ENCODE assay signal across 26 cellular contexts in genomic region chr10:30828227-30828626, GRCh38.
"Had no signal": no experiment of that assay in that cellular context is flagged by ENCODE, and none has a peak within 500 bp of the region (broad histone marks: within the 10 kb centered on the region; RNA-seq: fewer than 3 reads in every experiment).

No MANE protein-coding gene starts in this region.

- H3K27ac ChIP-seq: body of pancreas, cardiac muscle cell, parathyroid adenoma, psoas muscle, skin epidermis, thoracic aorta had no signal

- H3K36me3 Mint-ChIP-seq: activated CD8-positive, alpha-beta memory T cell treated with anti-CD3 and anti-CD28 coated beads, Interleukin-2, amount 10 ng/mL, durations not matched to agents 7 days and 5 days; activated naive CD4-positive, alpha-beta T cell treated with anti-CD3 and anti-CD28 coated beads, Interleukin-2, amount 50 U/mL, for 72 hours; mesothelial cell of epicardium; naive B cell; stimulated activated effector memory CD8-positive, alpha-beta T cell treated with anti-CD3 and anti-CD28 coated beads, Interleukin-12 subunit alpha, Interleukin-12 subunit beta, amount 100 ng/mL, for 72 hours had no signal

- ATAC-seq: activated CD4-positive, alpha-beta T cell treated with anti-CD3 and anti-CD28 coated beads for 36 hours; activated CD8-positive, alpha-beta memory T cell treated with anti-CD3 and anti-CD28 coated beads, Interleukin-2, amount 10 ng/mL, durations not matched to agents 7 days and 5 days; activated CD8-positive, alpha-beta T cell treated with anti-CD3 and anti-CD28 coated beads, Interleukin-2, amount 10 ng/mL, durations not matched to agents 7 days and 5 days; activated naive CD4-positive, alpha-beta T cell treated with anti-CD3 and anti-CD28 coated beads, Interleukin-2, amount 50 U/mL, for 72 hours; activated T-cell treated with anti-CD3 and anti-CD28 coated beads, Interleukin-2, amount 50 U/mL, for 72 hours; body of pancreas; esophagus mucosa; stimulated activated effector memory CD8-positive, alpha-beta T cell treated with anti-CD3 and anti-CD28 coated beads, Interleukin-12 subunit alpha, Interleukin-12 subunit beta, amount 100 ng/mL, for 72 hours had no signal

- H3K27me3 Mint-ChIP-seq: activated CD4-positive, alpha-beta T cell treated with anti-CD3 and anti-CD28 coated beads for 36 hours; stimulated activated naive CD8-positive, alpha-beta T cell treated with anti-CD3 and anti-CD28 coated beads, Interleukin-15, Interleukin-2, amounts not matched to agents 100 ng/mL and 50 ng/mL, for 24 hours had no signal

- H3K4me3 Mint-ChIP-seq: activated B cell treated with CpG ODN at 0.5 μM for 24 hours; activated CD4-positive, alpha-beta T cell treated with anti-CD3 and anti-CD28 coated beads for 36 hours; activated CD8-positive, alpha-beta memory T cell treated with anti-CD3 and anti-CD28 coated beads, Interleukin-2, amount 10 ng/mL, durations not matched to agents 7 days and 5 days; activated CD8-positive, alpha-beta T cell treated with anti-CD3 and anti-CD28 coated beads, Interleukin-2, amount 10 ng/mL, durations not matched to agents 7 days and 5 days; activated T-cell treated with anti-CD3 and anti-CD28 coated beads, Interleukin-2, amount 50 U/mL, for 72 hours; mesothelial cell of epicardium; naive B cell; stimulated activated effector memory CD8-positive, alpha-beta T cell treated with anti-CD3 and anti-CD28 coated beads, Interleukin-12 subunit alpha, Interleukin-12 subunit beta, amount 100 ng/mL, for 72 hours; stimulated activated naive CD8-positive, alpha-beta T cell treated with anti-CD3 and anti-CD28 coated beads, Interleukin-15, Interleukin-2, amounts not matched to agents 100 ng/mL and 50 ng/mL, for 24 hours had no signal

- DNase-seq: activated B cell treated with CpG ODN at 0.5 μM for 24 hours; activated CD4-positive, alpha-beta T cell treated with anti-CD3 and anti-CD28 coated beads for 36 hours; activated CD8-positive, alpha-beta memory T cell treated with anti-CD3 and anti-CD28 coated beads, Interleukin-2, amount 10 ng/mL, durations not matched to agents 7 days and 5 days; activated CD8-positive, alpha-beta T cell treated with anti-CD3 and anti-CD28 coated beads, Interleukin-2, amount 10 ng/mL, durations not matched to agents 7 days and 5 days; activated naive CD4-positive, alpha-beta T cell; activated T-cell treated with anti-CD3 and anti-CD28 coated beads for 4 hours; activated T-cell treated with anti-CD3 and anti-CD28 coated beads, Interleukin-2, amount 50 U/mL, for 72 hours; body of pancreas; cortex of kidney; foreskin melanocyte; islet precursor cell; mammary epithelial cell; naive B cell; stimulated activated CD4-positive, alpha-beta T cell treated with anti-CD3 and anti-CD28 coated beads, Interleukin-4, amount 100 ng/mL, for 24 hours; T-helper 2 cell; trophoblast cell had no signal

- H3K27ac Mint-ChIP-seq: activated B cell treated with CpG ODN at 0.5 μM for 24 hours; activated CD4-positive, alpha-beta T cell treated with anti-CD3 and anti-CD28 coated beads for 36 hours; activated CD8-positive, alpha-beta memory T cell treated with anti-CD3 and anti-CD28 coated beads, Interleukin-2, amount 10 ng/mL, durations not matched to agents 7 days and 5 days; activated CD8-positive, alpha-beta T cell treated with anti-CD3 and anti-CD28 coated beads, Interleukin-2, amount 10 ng/mL, durations not matched to agents 7 days and 5 days; activated naive CD4-positive, alpha-beta T cell treated with anti-CD3 and anti-CD28 coated beads, Interleukin-2, amount 50 U/mL, for 72 hours; activated T-cell treated with anti-CD3 and anti-CD28 coated beads, Interleukin-2, amount 50 U/mL, for 72 hours; mesothelial cell of epicardium; naive B cell; stimulated activated effector memory CD8-positive, alpha-beta T cell treated with anti-CD3 and anti-CD28 coated beads, Interleukin-12 subunit alpha, Interleukin-12 subunit beta, amount 100 ng/mL, for 72 hours; stimulated activated naive CD8-positive, alpha-beta T cell treated with anti-CD3 and anti-CD28 coated beads, Interleukin-15, Interleukin-2, amounts not matched to agents 100 ng/mL and 50 ng/mL, for 24 hours had no signal

- H3K27me3 ChIP-seq: cardiac muscle cell had no signal

- H3K4me1 ChIP-seq: parathyroid adenoma, psoas muscle had no signal

- H3K36me3 ChIP-seq: cardiac muscle cell, thoracic aorta had no signal

- H3K9me3 ChIP-seq: body of pancreas, psoas muscle, thoracic aorta had no signal

- H3K4me3 ChIP-seq: body of pancreas, cardiac muscle cell, psoas muscle, skin epidermis, thoracic aorta had no signal

- H3K9me3 Mint-ChIP-seq: activated B cell treated with CpG ODN at 0.5 μM for 24 hours; stimulated activated effector memory CD8-positive, alpha-beta T cell treated with anti-CD3 and anti-CD28 coated beads, Interleukin-12 subunit alpha, Interleukin-12 subunit beta, amount 100 ng/mL, for 72 hours; stimulated activated naive CD8-positive, alpha-beta T cell treated with anti-CD3 and anti-CD28 coated beads, Interleukin-15, Interleukin-2, amounts not matched to agents 100 ng/mL and 50 ng/mL, for 24 hours had no signal

- H3K4me1 Mint-ChIP-seq: activated B cell treated with CpG ODN at 0.5 μM for 24 hours; activated CD4-positive, alpha-beta T cell treated with anti-CD3 and anti-CD28 coated beads for 36 hours; activated CD8-positive, alpha-beta memory T cell treated with anti-CD3 and anti-CD28 coated beads, Interleukin-2, amount 10 ng/mL, durations not matched to agents 7 days and 5 days; naive B cell; stimulated activated effector memory CD8-positive, alpha-beta T cell treated with anti-CD3 and anti-CD28 coated beads, Interleukin-12 subunit alpha, Interleukin-12 subunit beta, amount 100 ng/mL, for 72 hours had no signal
